8 cellular contexts compared by ENCODE assay signal in genomic region chr2:70085711-70086277, GRCh38. TPM values are rescaled to one million over a fixed set of nuclear protein-coding genes. Genes with fewer than 3 reads are reported as not detected.
DNase-seq lines count a peak whose midpoint lies in the region; TF ChIP-seq lines count a peak whose summit lies in the region.

No MANE protein-coding gene starts in this region.

- H3K9me3 ChIP-seq in OCI-LY3 (ENCODE audit: insufficient read depth, low read length) (no peaks in the 10 kb centered on the region), ectodermal cell (ENCODE audit: control insufficient read depth, low read length) (no peaks in the 10 kb centered on the region), neuron (ENCODE audit: low read length) (no peaks in the 10 kb centered on the region)

- WGBS in ectodermal cell, 2 experiments: 26 to 29% methylated on average over 22 of the region's 22 CpGs

- peaks cover 4% of the 10 kb centered on the region; the same call in 1 of the 2 replicates for H4K20me1 ChIP-seq in OCI-LY3 (ENCODE audit: insufficient read depth, low read length)

- no peaks in the 10 kb centered on the region for H3K27me3 ChIP-seq in OCI-LY3 (ENCODE audit: low read depth, low read length)
- H3K27me3 ChIP-seq in ectodermal cell (ENCODE audit: control insufficient read depth, insufficient read depth, low read length, poor library complexity, severe bottlenecking): no peaks in the 10 kb centered on the region
- no peaks in the 10 kb centered on the region for H3K27me3 ChIP-seq in neuron (ENCODE audit: insufficient read depth, low read length)

- H3K9ac ChIP-seq in OCI-LY3 (ENCODE audit: low read length): peak overlapping the region; percentile 100

- H3K4me1 ChIP-seq in OCI-LY3 (ENCODE audit: low read length) (peaks cover 45% of the 10 kb centered on the region), ectodermal cell (ENCODE audit: control insufficient read depth, insufficient read depth, low read length) (peaks cover 21% of the 10 kb centered on the region), neuron (ENCODE audit: insufficient read depth, low read length) (peaks cover 36% of the 10 kb centered on the region)

- no peak for TF ChIP-seq CTCF in GM12864 (IDR thresholded peaks at IDR 0.05; ENCODE audit: low read depth, low read length, missing control alignments)
- TF ChIP-seq CTCF in OCI-LY3 (IDR thresholded peaks at IDR 0.05; ENCODE audit: low read depth, low read length): no peak

- no peak overlapping the region; the same call in 1 of the 2 replicates for H2AFZ ChIP-seq in OCI-LY3 (ENCODE audit: low read depth, low read length)
- H2AFZ ChIP-seq in neuron (ENCODE audit: low read depth, low read length): peak overlapping the region; percentile 55

- H3K27ac ChIP-seq in OCI-LY3 (ENCODE audit: low read length): peak overlapping the region; percentile 99
- H3K27ac ChIP-seq in ectodermal cell (ENCODE audit: insufficient read depth, low read depth, low read length, poor library complexity, severe bottlenecking): peak overlapping the region; percentile 99

- peak overlapping the region; percentile 97 for H3K4me2 ChIP-seq in OCI-LY3 (ENCODE audit: low read length)

- peaks cover 33% of the 10 kb centered on the region for H3K79me2 ChIP-seq in OCI-LY3 (ENCODE audit: low read length)

- H3K36me3 ChIP-seq in OCI-LY3 (replicated peaks; ENCODE audit: low read depth, low read length) (peaks cover 38% of the 10 kb centered on the region), ectodermal cell (ENCODE audit: control insufficient read depth, insufficient read depth, low read length) (peaks cover 19% of the 10 kb centered on the region), neuron (ENCODE audit: insufficient read depth, low read length) (peaks cover 44% of the 10 kb centered on the region)

- DNase-seq in GM12864 (ENCODE audit: low read depth) (no peak), NCI-H510A treated with DMSO at 0.1 percent for 48 hours (lab: John Stamatoyannopoulos, UW) (no peak), A172 (ENCODE audit: low spot score) (no peak), hepatic stellate cell (ENCODE audit: low spot score) (no peak), GF-D8 (lab: John Stamatoyannopoulos, UW) (no peak)

- peak overlapping the region; percentile 78 for H3K4me3 ChIP-seq in GM12864 (ENCODE audit: low read depth, low read length)
- H3K4me3 ChIP-seq in OCI-LY3 (ENCODE audit: low read length): peak overlapping the region; percentile 91
- H3K4me3 ChIP-seq in ectodermal cell (ENCODE audit: insufficient read depth, low read depth, low read length): peak overlapping the region; percentile 99
- H3K4me3 ChIP-seq in neuron (ENCODE audit: low read length): peak overlapping the region; percentile 99

RNA-seq across cellular contexts. Expression of gene PCBP1, which starts 1.5 kb away (rescaled TPM):
- 321 TPM for polyA plus RNA-seq in ectodermal cell (2013, experiment 1 of 4)
- 320 TPM for polyA plus RNA-seq in ectodermal cell (2013, experiment 2 of 4)
- 294 TPM for polyA plus RNA-seq in ectodermal cell (2013, experiment 3 of 4)
- polyA plus RNA-seq in ectodermal cell (2013, experiment 4 of 4): 301 TPM
- total RNA-seq in A172 (2014; rRNA removed; shearing (Covaris generic)): 24.3 and 26.3 TPM in 2 replicates
